In the genomic region with DNA sequence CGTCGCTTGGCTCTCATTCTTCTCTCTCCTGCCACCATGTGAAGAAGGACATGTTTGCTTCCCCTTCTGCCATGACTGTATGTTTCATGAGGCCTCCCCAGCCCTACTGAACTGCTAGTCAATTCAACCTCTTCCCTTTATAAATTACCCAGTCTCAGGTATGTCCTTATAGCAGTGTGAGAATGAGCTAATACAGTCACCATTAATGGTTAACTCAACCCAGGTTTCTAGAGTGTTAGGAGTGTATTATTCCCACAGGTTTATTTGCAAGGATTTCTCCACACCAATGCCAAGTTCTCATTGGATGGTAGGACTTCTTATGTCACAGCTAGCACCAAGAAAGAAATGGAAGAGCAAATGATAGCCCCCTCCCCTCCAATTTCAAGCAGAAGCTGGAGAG, we compare ENCODE assay signal across 2 cellular contexts.
"Had no signal": no experiment of that assay in that cellular context is flagged by ENCODE, and none has a peak within 500 bp of the region (broad histone marks: within the 10 kb centered on the region; RNA-seq: fewer than 3 reads in every experiment).

No MANE protein-coding gene starts in this region.

- DNase-seq: GDM1, GF-D8 had no signal
